ENCODE assay signal across 1 cellular context in genomic region chr10:77285529-77286182, GRCh38.
TF ChIP-seq lines count a peak whose summit lies in the region.

No MANE protein-coding gene starts in this region.

TF ChIP-seq in K562, 482 proteins besides CTCF, POLR2A, EP300 and RAD21 (continued from another document):
- TF ChIP-seq NFE2 (IDR thresholded peaks at IDR 0.05; ENCODE audit: low read depth) (no peak), MAZ (CRISPR knock-in tag; conservative IDR thresholded peaks at IDR 0.05 in 1 of 2, IDR thresholded peaks at IDR 0.05 in 1 of 2) (no peak), ARID1B (IDR thresholded peaks at IDR 0.05) (no peak)
